ENCODE assay signal across 10 cellular contexts in genomic region chr19:49862411-49863253, GRCh38.
DNase-seq lines count a peak whose midpoint lies in the region; ATAC-seq and TF ChIP-seq lines count a peak whose summit lies in the region.
"Had no signal": no experiment of that assay in that cellular context is flagged by ENCODE, and none has a peak within 500 bp of the region (broad histone marks: within the 10 kb centered on the region; RNA-seq: fewer than 3 reads in every experiment).

No MANE protein-coding gene starts in this region.

- CTCF ChIA-PET in activated naive CD4-positive, alpha-beta T cell treated with anti-CD3 and anti-CD28 coated beads, Interleukin-2, amount 10 ng/mL, durations not matched to agents 7 days and 5 days (lab: Charles Lee), result no interaction called here

- peaks cover 43% of the 10 kb centered on the region for H3K36me3 Mint-ChIP-seq in activated naive CD4-positive, alpha-beta T cell treated with anti-CD3 and anti-CD28 coated beads, Interleukin-2, amount 10 ng/mL, durations not matched to agents 7 days and 5 days
- peaks cover 59 to 72% of the 10 kb centered on the region in 2 donors for H3K36me3 Mint-ChIP-seq in stimulated activated naive B cell treated with anti-CD40 and anti-IgM and Interleukin-4, amounts not matched to agents 10 μg/mL and 1 μg/mL and 100 μg/mL, for 72 hours

- no peak for ATAC-seq in stimulated activated naive B cell treated with anti-CD40 and anti-IgM and Interleukin-4, amounts not matched to agents 10 μg/mL and 1 μg/mL and 100 μg/mL, for 72 hours (replicated peaks)
- no peak for ATAC-seq in GM18520 (IDR thresholded peaks at IDR 0.05; ENCODE audit: unreplicated experiment)
- ATAC-seq in GM21526 (IDR thresholded peaks at IDR 0.05; ENCODE audit: low FRiP score, unreplicated experiment), result no peak

- no peak overlapping the region for H3K27ac Mint-ChIP-seq in activated naive CD4-positive, alpha-beta T cell treated with anti-CD3 and anti-CD28 coated beads, Interleukin-2, amount 10 ng/mL, durations not matched to agents 7 days and 5 days
- peak overlapping the region; percentile 73 for H3K27ac Mint-ChIP-seq in stimulated activated naive B cell treated with anti-CD40 and anti-IgM and Interleukin-4, amounts not matched to agents 10 μg/mL and 1 μg/mL and 100 μg/mL, for 72 hours

- H3K27me3 Mint-ChIP-seq in activated naive CD4-positive, alpha-beta T cell treated with anti-CD3 and anti-CD28 coated beads, Interleukin-2, amount 10 ng/mL, durations not matched to agents 7 days and 5 days, result no peaks in the 10 kb centered on the region
- no peaks in the 10 kb centered on the region for H3K27me3 Mint-ChIP-seq in stimulated activated naive B cell treated with anti-CD40 and anti-IgM and Interleukin-4, amounts not matched to agents 10 μg/mL and 1 μg/mL and 100 μg/mL, for 72 hours
- H3K27me3 Mint-ChIP-seq: naive B cell had no signal

- H3K4me3 ChIP-seq in NB4 (ENCODE audit: low read depth, low read length), result no peak overlapping the region
- H3K4me3 ChIP-seq in foreskin fibroblast (ENCODE audit: low read depth in 1 of 2, low read length in 2 of 2), result no peak overlapping the region

- TF ChIP-seq CTCF in NB4 (IDR thresholded peaks at IDR 0.05; ENCODE audit: low read depth, low read length) (peak; percentile 30), foreskin fibroblast (IDR thresholded peaks at IDR 0.05; ENCODE audit: low read depth, low read length) (peak; percentile 3)

- DNase-seq in activated naive CD4-positive, alpha-beta T cell treated with anti-CD3 and anti-CD28 coated beads, Interleukin-2, amount 10 ng/mL, durations not matched to agents 7 days and 5 days, result peak; percentile 44
- DNase-seq in activated naive CD4-positive, alpha-beta T cell treated with Interleukin-2 at 50 U/mL for 16 hours, result no peak
- DNase-seq in NB4 (ENCODE audit: low read depth) (peak; percentile 58), foreskin fibroblast (peak in 1 of 2 donors; percentile 32)
- DNase-seq in stimulated activated naive B cell treated with anti-CD40 and anti-IgM and Interleukin-4, amounts not matched to agents 10 μg/mL and 1 μg/mL and 100 μg/mL, for 72 hours, result no peak
- no peak for DNase-seq in activated CD4-positive, alpha-beta T cell treated with anti-CD3 and anti-CD28 coated beads, Interleukin-2, amount 50 U/mL, for 48 hours
- DNase-seq: DMS153, naive B cell had no signal

- no peak overlapping the region for H3K4me3 Mint-ChIP-seq in activated naive CD4-positive, alpha-beta T cell treated with anti-CD3 and anti-CD28 coated beads, Interleukin-2, amount 10 ng/mL, durations not matched to agents 7 days and 5 days
- no peak overlapping the region for H3K4me3 Mint-ChIP-seq in stimulated activated naive B cell treated with anti-CD40 and anti-IgM and Interleukin-4, amounts not matched to agents 10 μg/mL and 1 μg/mL and 100 μg/mL, for 72 hours

- peaks cover 36% of the 10 kb centered on the region for H3K4me1 Mint-ChIP-seq in activated naive CD4-positive, alpha-beta T cell treated with anti-CD3 and anti-CD28 coated beads, Interleukin-2, amount 10 ng/mL, durations not matched to agents 7 days and 5 days
- H3K4me1 Mint-ChIP-seq in stimulated activated naive B cell treated with anti-CD40 and anti-IgM and Interleukin-4, amounts not matched to agents 10 μg/mL and 1 μg/mL and 100 μg/mL, for 72 hours, result peaks cover 22 to 57% of the 10 kb centered on the region in 2 donors

- TF ChIP-seq POLR2A in NB4 (IDR thresholded peaks at IDR 0.05; ENCODE audit: extremely low read depth, insufficient read length), result no peak

- H3K9me3 Mint-ChIP-seq in activated naive CD4-positive, alpha-beta T cell treated with anti-CD3 and anti-CD28 coated beads, Interleukin-2, amount 10 ng/mL, durations not matched to agents 7 days and 5 days, result no peaks in the 10 kb centered on the region
- no peaks in the 10 kb centered on the region for H3K9me3 Mint-ChIP-seq in stimulated activated naive B cell treated with anti-CD40 and anti-IgM and Interleukin-4, amounts not matched to agents 10 μg/mL and 1 μg/mL and 100 μg/mL, for 72 hours

Comparison
In these comparisons a context has a peak if more than half of its experiments do, and no peak if none do; other contexts are left out.
1. DNase-seq: peak in activated naive CD4-positive, alpha-beta T cell treated with anti-CD3 and anti-CD28 coated beads, Interleukin-2, amount 10 ng/mL, durations not matched to agents 7 days and 5 days (single experiment) and NB4 (single experiment); none in activated naive CD4-positive, alpha-beta T cell treated with Interleukin-2 at 50 U/mL for 16 hours (single experiment), stimulated activated naive B cell treated with anti-CD40 and anti-IgM and Interleukin-4, amounts not matched to agents 10 μg/mL and 1 μg/mL and 100 μg/mL, for 72 hours (single experiment) and activated CD4-positive, alpha-beta T cell treated with anti-CD3 and anti-CD28 coated beads, Interleukin-2, amount 50 U/mL, for 48 hours (0 of 2).